In genomic region chr21:41418956-41419680, GRCh38 we compare ENCODE assay signal across 9 cellular contexts. TPM values are rescaled to one million over a fixed set of nuclear protein-coding genes. Genes with fewer than 3 reads are reported as not detected.
DNase-seq lines count a peak whose midpoint lies in the region; ATAC-seq lines count a peak whose summit lies in the region.
"Had no signal": no experiment of that assay in that cellular context is flagged by ENCODE, and none has a peak within 500 bp of the region (broad histone marks: within the 10 kb centered on the region; RNA-seq: fewer than 3 reads in every experiment).

No MANE protein-coding gene starts in this region.

- no peaks in the 10 kb centered on the region for H3K27me3 Mint-ChIP-seq in stimulated activated naive CD8-positive, alpha-beta T cell treated with anti-CD3 and anti-CD28 coated beads, Interleukin-15, Interleukin-2, amounts not matched to agents 100 ng/mL and 50 ng/mL, for 24 hours
- H3K27me3 Mint-ChIP-seq in natural killer cell treated with Interleukin-12 subunit alpha and Interleukin-12 subunit beta and Interleukin-15 and Interleukin-18, amount 100 ng/mL, for 72 hours: peaks cover 1 to 3% of the 10 kb centered on the region in 2 donors

- no peak for ATAC-seq in stimulated activated naive CD8-positive, alpha-beta T cell treated with anti-CD3 and anti-CD28 coated beads, Interleukin-15, Interleukin-2, amounts not matched to agents 100 U/mL and 50 U/mL, for 24 hours
- ATAC-seq in natural killer cell treated with Interleukin-12 subunit alpha and Interleukin-12 subunit beta and Interleukin-15 and Interleukin-18, amount 100 ng/mL, for 72 hours: no peak
- ATAC-seq in HG02642 (IDR thresholded peaks at IDR 0.05; ENCODE audit: poor library complexity, unreplicated experiment): no peak
- ATAC-seq in HG03457 (IDR thresholded peaks at IDR 0.05; ENCODE audit: unreplicated experiment): no peak

- peak overlapping the region; percentile 14 for H3K4me3 Mint-ChIP-seq in stimulated activated naive CD8-positive, alpha-beta T cell treated with anti-CD3 and anti-CD28 coated beads, Interleukin-15, Interleukin-2, amounts not matched to agents 100 ng/mL and 50 ng/mL, for 24 hours
- H3K4me3 Mint-ChIP-seq in natural killer cell treated with Interleukin-12 subunit alpha and Interleukin-12 subunit beta and Interleukin-15 and Interleukin-18, amount 100 ng/mL, for 72 hours: peak overlapping the region; percentile 39

- H3K27ac Mint-ChIP-seq in stimulated activated naive CD8-positive, alpha-beta T cell treated with anti-CD3 and anti-CD28 coated beads, Interleukin-15, Interleukin-2, amounts not matched to agents 100 ng/mL and 50 ng/mL, for 24 hours: no peak overlapping the region
- H3K27ac Mint-ChIP-seq in natural killer cell treated with Interleukin-12 subunit alpha and Interleukin-12 subunit beta and Interleukin-15 and Interleukin-18, amount 100 ng/mL, for 72 hours: peak overlapping the region in 1 of 2 donors; percentile 34

- DNase-seq in stimulated activated naive CD8-positive, alpha-beta T cell treated with anti-CD3 and anti-CD28 coated beads, Interleukin-15, Interleukin-2, amounts not matched to agents 100 U/mL and 50 U/mL, for 24 hours: no peak
- DNase-seq in natural killer cell treated with Interleukin-12 subunit alpha and Interleukin-12 subunit beta and Interleukin-15 and Interleukin-18, amount 100 ng/mL, for 72 hours (ENCODE audit: low spot score): no peak
- DNase-seq in NCI-H1092 treated with DMSO at 0.1 percent for 48 hours (lab: John Stamatoyannopoulos, UW): no peak
- DNase-seq in dermis blood vessel endothelial cell: no peak
- DNase-seq: NCI-H187 treated with DMSO at 0.1 percent for 48 hours had no signal

- H3K9me3 Mint-ChIP-seq in stimulated activated naive CD8-positive, alpha-beta T cell treated with anti-CD3 and anti-CD28 coated beads, Interleukin-15, Interleukin-2, amounts not matched to agents 100 ng/mL and 50 ng/mL, for 24 hours: peaks cover 8% of the 10 kb centered on the region
- H3K9me3 Mint-ChIP-seq in natural killer cell treated with Interleukin-12 subunit alpha and Interleukin-12 subunit beta and Interleukin-15 and Interleukin-18, amount 100 ng/mL, for 72 hours: no peaks in the 10 kb centered on the region

- H3K4me1 Mint-ChIP-seq in stimulated activated naive CD8-positive, alpha-beta T cell treated with anti-CD3 and anti-CD28 coated beads, Interleukin-15, Interleukin-2, amounts not matched to agents 100 ng/mL and 50 ng/mL, for 24 hours (ENCODE audit: low read depth): peaks cover 28% of the 10 kb centered on the region
- peaks cover 16% of the 10 kb centered on the region in 2 donors for H3K4me1 Mint-ChIP-seq in natural killer cell treated with Interleukin-12 subunit alpha and Interleukin-12 subunit beta and Interleukin-15 and Interleukin-18, amount 100 ng/mL, for 72 hours (ENCODE audit: low read depth in 2 of 2)

- H3K36me3 Mint-ChIP-seq in stimulated activated naive CD8-positive, alpha-beta T cell treated with anti-CD3 and anti-CD28 coated beads, Interleukin-15, Interleukin-2, amounts not matched to agents 100 ng/mL and 50 ng/mL, for 24 hours (ENCODE audit: low read depth): no peaks in the 10 kb centered on the region
- peaks cover 1% of the 10 kb centered on the region for H3K36me3 Mint-ChIP-seq in natural killer cell treated with Interleukin-12 subunit alpha and Interleukin-12 subunit beta and Interleukin-15 and Interleukin-18, amount 100 ng/mL, for 72 hours

- H3K27ac ChIP-seq in adipose tissue (ENCODE audit: low read depth, low read length): peak overlapping the region; percentile 5

- 92 to 94% (median 92%) methylated on average over 11 of the region's 11 CpGs for WGBS in adipose tissue, 3 donors

RNA-seq across cellular contexts. Expression of gene MX1, which starts 6.9 kb away (rescaled TPM):
- 10 to 100 TPM in 2 of 3 donors, 1 to 10 TPM in 1; 8.8 to 23.6 (median 12.3) TPM for polyA plus RNA-seq in adipose tissue
- 10 to 100 TPM; 10.9 to 19.2 TPM for total RNA-seq in natural killer cell treated with Interleukin-12 subunit alpha and Interleukin-12 subunit beta and Interleukin-15 and Interleukin-18, amount 100 ng/mL, for 72 hours
- total RNA-seq in dermis blood vessel endothelial cell: 10.0 and 10.4 TPM in 2 replicates

RNA-seq across cellular contexts. Expression of gene MX2, which starts 57.3 kb away (rescaled TPM):
- 10 to 100 TPM in 2 of 3 donors, 1 to 10 TPM in 1; 2.4 to 13.8 (median 12.6) TPM for polyA plus RNA-seq in adipose tissue
- total RNA-seq in natural killer cell treated with Interleukin-12 subunit alpha and Interleukin-12 subunit beta and Interleukin-15 and Interleukin-18, amount 100 ng/mL, for 72 hours: 10 to 100 TPM in 1 of 2 donors, 1 to 10 TPM in 1; 7.9 to 14.1 TPM
- 0.19 and 0.85 TPM in 2 replicates for total RNA-seq in dermis blood vessel endothelial cell
